8 cellular contexts compared by ENCODE assay signal in the genomic region with DNA sequence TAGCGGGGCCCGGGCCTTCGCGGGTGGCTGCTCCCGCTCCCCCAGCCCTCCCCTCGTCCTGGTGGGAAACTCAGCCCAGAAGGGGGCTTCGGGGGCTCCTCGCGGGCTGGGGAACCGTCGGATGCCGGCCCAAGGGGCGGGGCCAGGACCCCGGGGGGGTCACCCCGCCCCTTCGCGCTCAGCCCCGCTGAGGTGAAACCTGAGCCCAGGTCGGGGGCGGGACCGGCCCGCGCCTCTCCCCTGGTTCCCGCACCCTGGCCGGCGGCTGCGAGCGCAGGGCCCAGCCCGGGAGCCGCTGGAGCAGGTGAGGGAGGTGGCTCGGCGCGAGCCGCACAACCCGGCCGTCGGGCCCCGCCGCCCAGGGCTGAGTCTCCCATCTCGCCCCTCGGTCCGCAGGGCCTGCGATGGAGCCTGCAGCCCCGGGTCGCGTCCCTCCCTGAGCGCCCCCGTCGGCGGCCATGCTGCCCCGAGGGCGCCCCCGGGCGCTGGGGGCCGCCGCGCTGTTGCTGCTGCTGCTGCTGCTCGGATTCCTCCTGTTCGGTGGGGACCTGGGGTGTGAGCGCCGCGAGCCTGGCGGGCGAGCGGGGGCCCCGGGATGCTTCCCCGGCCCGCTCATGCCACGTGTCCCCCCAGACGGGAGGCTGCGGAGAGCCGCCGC. TPM values are rescaled to one million over a fixed set of nuclear protein-coding genes. Genes with fewer than 3 reads are reported as not detected.
DNase-seq lines count a peak whose midpoint lies in the region; ATAC-seq lines count a peak whose summit lies in the region.

A gene (plus strand): TSS at position 232 of the 658 bp plus-strand sequence. CDS start 227 bp downstream, at position 459.

- DNase-seq in NCI-H1417 (lab: John Stamatoyannopoulos, UW) (peak; percentile 83 to 89 (median 87)), NCI-H1417 treated with DMSO at 0.1 percent for 48 hours (lab: John Stamatoyannopoulos, UW) (no peak), NCI-H748 treated with DMSO at 0.1 percent for 48 hours (lab: John Stamatoyannopoulos, UW) (peak; percentile 46), T-helper 9 cell (no peak)
- DNase-seq in natural killer cell treated with Interleukin-12 subunit alpha and Interleukin-12 subunit beta and Interleukin-15 and Interleukin-18, amount 100 ng/mL, for 72 hours (ENCODE audit: low spot score): no peak
- DNase-seq in stimulated activated CD4-positive, alpha-beta T cell treated with anti-CD3 and anti-CD28 coated beads, Interleukin-1b, Interleukin-23, amount 100 ng/mL, for 48 hours: no peak

- no peak for ATAC-seq in natural killer cell treated with Interleukin-12 subunit alpha and Interleukin-12 subunit beta and Interleukin-15 and Interleukin-18, amount 100 ng/mL, for 72 hours
- ATAC-seq in HG02759 (IDR thresholded peaks at IDR 0.05; ENCODE audit: unreplicated experiment): no peak

- no peak within 1 kb of the TSS for H3K27ac Mint-ChIP-seq in dendritic cell treated with granulocyte-macrophage colony-stimulating factor and Interleukin-4, amounts not matched to agents 40 ng/mL and 50 ng/mL, for 4 days
- H3K27ac Mint-ChIP-seq in natural killer cell treated with Interleukin-12 subunit alpha and Interleukin-12 subunit beta and Interleukin-15 and Interleukin-18, amount 100 ng/mL, for 72 hours: peak within 1 kb of the TSS in 1 of 2 donors; percentile 68

- H3K4me3 Mint-ChIP-seq in dendritic cell treated with granulocyte-macrophage colony-stimulating factor and Interleukin-4, amounts not matched to agents 40 ng/mL and 50 ng/mL, for 4 days: peak within 1 kb of the TSS; percentile 54
- peak within 1 kb of the TSS; percentile 65 for H3K4me3 Mint-ChIP-seq in natural killer cell treated with Interleukin-12 subunit alpha and Interleukin-12 subunit beta and Interleukin-15 and Interleukin-18, amount 100 ng/mL, for 72 hours

- peaks cover 10% of the 10 kb centered on the region for H3K4me1 Mint-ChIP-seq in dendritic cell treated with granulocyte-macrophage colony-stimulating factor and Interleukin-4, amounts not matched to agents 40 ng/mL and 50 ng/mL, for 4 days (ENCODE audit: low read depth)
- H3K4me1 Mint-ChIP-seq in natural killer cell treated with Interleukin-12 subunit alpha and Interleukin-12 subunit beta and Interleukin-15 and Interleukin-18, amount 100 ng/mL, for 72 hours (ENCODE audit: low read depth in 2 of 2): peaks cover 8 to 25% of the 10 kb centered on the region in 2 donors

- no peaks in the 10 kb centered on the region for H3K9me3 Mint-ChIP-seq in dendritic cell treated with granulocyte-macrophage colony-stimulating factor and Interleukin-4, amounts not matched to agents 40 ng/mL and 50 ng/mL, for 4 days
- no peaks in the 10 kb centered on the region for H3K9me3 Mint-ChIP-seq in natural killer cell treated with Interleukin-12 subunit alpha and Interleukin-12 subunit beta and Interleukin-15 and Interleukin-18, amount 100 ng/mL, for 72 hours

- peaks cover 13% of the 10 kb centered on the region for H3K36me3 Mint-ChIP-seq in dendritic cell treated with granulocyte-macrophage colony-stimulating factor and Interleukin-4, amounts not matched to agents 40 ng/mL and 50 ng/mL, for 4 days (ENCODE audit: low read depth)
- no peaks in the 10 kb centered on the region for H3K36me3 Mint-ChIP-seq in natural killer cell treated with Interleukin-12 subunit alpha and Interleukin-12 subunit beta and Interleukin-15 and Interleukin-18, amount 100 ng/mL, for 72 hours

- intact Hi-C loops in dendritic cell treated with granulocyte-macrophage colony-stimulating factor and Interleukin-4, amounts not matched to agents 40 ng/mL and 50 ng/mL, for 4 days (cut with micrococcal nuclease): no loop called here

- H3K27me3 Mint-ChIP-seq in dendritic cell treated with granulocyte-macrophage colony-stimulating factor and Interleukin-4, amounts not matched to agents 40 ng/mL and 50 ng/mL, for 4 days: peaks cover 46% of the 10 kb centered on the region
- H3K27me3 Mint-ChIP-seq in natural killer cell treated with Interleukin-12 subunit alpha and Interleukin-12 subunit beta and Interleukin-15 and Interleukin-18, amount 100 ng/mL, for 72 hours: peaks cover 7 to 10% of the 10 kb centered on the region in 2 donors

RNA-seq across cellular contexts. Expression of the gene that starts here (rescaled TPM):
- total RNA-seq in natural killer cell treated with Interleukin-12 subunit alpha and Interleukin-12 subunit beta and Interleukin-15 and Interleukin-18, amount 100 ng/mL, for 72 hours: 1 to 10 TPM in 1 of 2 donors, not detected in 1; 2.0 TPM

Comparison
In these comparisons a context has a peak if more than half of its experiments do, and no peak if none do; other contexts are left out.
1. DNase-seq: peak in NCI-H1417 (3 of 3) and NCI-H748 treated with DMSO at 0.1 percent for 48 hours (single experiment); none in NCI-H1417 treated with DMSO at 0.1 percent for 48 hours (single experiment), natural killer cell treated with Interleukin-12 subunit alpha and Interleukin-12 subunit beta and Interleukin-15 and Interleukin-18, amount 100 ng/mL, for 72 hours (single experiment), stimulated activated CD4-positive, alpha-beta T cell treated with anti-CD3 and anti-CD28 coated beads, Interleukin-1b, Interleukin-23, amount 100 ng/mL, for 48 hours (single experiment) and T-helper 9 cell (single experiment).